ENCODE assay signal across 22 cellular contexts in genomic region chr2:101657787-101658186, GRCh38. TPM values are rescaled to one million over a fixed set of nuclear protein-coding genes. Genes with fewer than 3 reads are reported as not detected.
DNase-seq lines count a peak whose midpoint lies in the region; ATAC-seq and TF ChIP-seq lines count a peak whose summit lies in the region.
"Had no signal": no experiment of that assay in that cellular context is flagged by ENCODE, and none has a peak within 500 bp of the region (broad histone marks: within the 10 kb centered on the region; RNA-seq: fewer than 3 reads in every experiment).

No MANE protein-coding gene starts in this region.

- no peaks in the 10 kb centered on the region for H3K36me3 ChIP-seq in A673 (ENCODE audit: insufficient read depth, low read length, poor library complexity, severe bottlenecking)
- H3K36me3 ChIP-seq: cardiac muscle cell, esophagus squamous epithelium had no signal

- intact Hi-C loops in A673 (cut with micrococcal nuclease; ENCODE audit: unreplicated experiment), result no loop called here
- intact Hi-C loops in left ventricle myocardium superior (cut with micrococcal nuclease), result no loop called here

- CTCF ChIA-PET in A673 (lab: Charles Lee), result no interaction called here

- TF ChIP-seq CTCF in A673 (conservative IDR thresholded peaks at IDR 0.05; ENCODE audit: low read depth, low read length), result no peak

- no peak overlapping the region for H3K4me3 ChIP-seq in A673 (ENCODE audit: low read depth, low read length, poor library complexity, severe bottlenecking)
- H3K4me3 ChIP-seq: cardiac muscle cell, esophagus squamous epithelium, SK-N-MC, smooth muscle cell had no signal

- H3K4me1 ChIP-seq in A673 (ENCODE audit: insufficient read depth, low read length, poor library complexity, severe bottlenecking), result peaks cover 4% of the 10 kb centered on the region
- H3K4me1 ChIP-seq: esophagus squamous epithelium had no signal

- no peaks in the 10 kb centered on the region for H3K27me3 ChIP-seq in A673 (replicated peaks; ENCODE audit: insufficient read depth, low read depth, low read length, poor library complexity)
- H3K27me3 ChIP-seq: cardiac muscle cell, esophagus squamous epithelium had no signal

- H3K9me3 ChIP-seq in A673 (ENCODE audit: low read depth, low read length, poor library complexity, severe bottlenecking), result no peaks in the 10 kb centered on the region
- H3K9me3 ChIP-seq: esophagus squamous epithelium had no signal

- H3K27ac ChIP-seq in A673 (ENCODE audit: low read depth, low read length, poor library complexity, severe bottlenecking), result no peak overlapping the region
- H3K27ac ChIP-seq: cardiac muscle cell, esophagus squamous epithelium, SK-N-MC had no signal

- BruUV-seq in A673 (replicated peaks; lab: Mats Ljungman, UMichigan), result no TSS peak

- POLR2A ChIA-PET in A673 (lab: Charles Lee; ENCODE audit: low non-redundant PET), result no interaction called here

- peak; percentile 26 for DNase-seq in A673 (ENCODE audit: low spot score)
- peak; percentile 74 for DNase-seq in D341Med (ENCODE audit: low spot score)
- peak; percentile 80 for DNase-seq in NCI-H2171 (lab: John Stamatoyannopoulos, UW)
- DNase-seq in left ventricle myocardium superior, result peak; percentile 50
- no peak for DNase-seq in NOMO-1 treated with DMSO at 0.1 percent for 48 hours (lab: John Stamatoyannopoulos, UW; ENCODE audit: unreplicated experiment)
- no peak for DNase-seq in stimulated activated CD8-positive, alpha-beta memory T cell treated with anti-CD3 and anti-CD28 coated beads, Interleukin-4, amount 100 ng/mL, for 48 hours
- no peak for DNase-seq in kidney glomerular epithelial cell (lab: John Stamatoyannopoulos, UW)
- DNase-seq: activated CD4-positive, alpha-beta T cell treated with anti-CD3 and anti-CD28 coated beads for 36 hours; activated T-cell treated with anti-CD3 and anti-CD28 coated beads for 4 hours; anterior cingulate cortex; Calu3; cortex of kidney; EL; esophagus squamous epithelium; NCI-H1436 treated with DMSO at 0.1 percent for 48 hours; NCI-H526; RPMI8226; stimulated activated CD4-positive, alpha-beta T cell treated with anti-CD3 and anti-CD28 coated beads, Interleukin-1b, Interleukin-23, amount 100 ng/mL, for 48 hours had no signal

- peak; percentile 62 for ATAC-seq in left ventricle myocardium superior
- ATAC-seq: activated CD4-positive, alpha-beta T cell treated with anti-CD3 and anti-CD28 coated beads for 36 hours; natural killer cell treated with Interleukin-12 subunit alpha and Interleukin-12 subunit beta and Interleukin-15 and Interleukin-18, amount 100 ng/mL, for 72 hours had no signal

RNA-seq across cellular contexts. Expression of gene MAP4K4, which starts 39.7 kb away (rescaled TPM):
- 154 and 157 TPM in 2 replicates for total RNA-seq in A673 (2021)
- 99.5 TPM for total RNA-seq in left ventricle myocardium superior

Comparison
In these comparisons a context has a peak if more than half of its experiments do, and no peak if none do; other contexts are left out.
1. DNase-seq: peak in A673 (single experiment), D341Med (single experiment), NCI-H2171 (single experiment) and left ventricle myocardium superior (single experiment); none in NOMO-1 treated with DMSO at 0.1 percent for 48 hours (single experiment), stimulated activated CD8-positive, alpha-beta memory T cell treated with anti-CD3 and anti-CD28 coated beads, Interleukin-4, amount 100 ng/mL, for 48 hours (single experiment) and kidney glomerular epithelial cell (single experiment).